In the genomic region with DNA sequence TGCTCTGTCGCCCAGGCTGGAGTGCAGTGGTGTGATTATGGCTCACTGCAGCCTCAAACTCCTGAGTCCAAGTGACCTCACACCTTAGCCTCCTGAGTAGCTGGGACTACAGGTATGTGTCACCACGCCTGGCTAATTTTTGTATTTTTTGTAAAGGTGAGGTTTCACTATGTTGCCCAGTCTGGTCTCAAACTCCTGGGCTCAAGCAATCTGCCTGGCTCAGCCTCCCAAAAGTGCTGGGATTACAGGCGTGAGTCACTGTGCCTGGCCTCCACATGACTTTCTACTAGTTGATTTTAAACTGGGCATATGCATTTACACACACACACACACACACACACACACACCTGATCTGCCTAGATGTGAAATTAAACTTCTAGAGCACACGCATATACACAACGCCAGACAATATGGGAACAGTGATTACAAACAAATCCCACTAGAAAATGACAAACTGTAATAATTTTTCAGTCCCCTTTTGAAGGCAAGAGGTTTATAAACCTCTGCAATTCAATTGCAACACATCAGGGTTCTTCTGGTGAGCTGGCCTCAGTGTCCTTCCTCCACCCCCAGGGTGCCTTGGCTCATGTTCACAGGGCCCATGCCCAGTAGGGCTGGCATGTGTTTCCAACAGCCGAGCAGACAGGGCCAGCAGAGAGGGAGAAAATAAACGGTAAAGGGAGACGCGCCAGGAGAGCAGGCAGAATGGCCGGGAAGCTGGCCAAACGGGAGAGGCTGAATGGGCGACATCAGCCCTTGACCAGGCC, we compare ENCODE assay signal across 8 cellular contexts. TPM values are rescaled to one million over a fixed set of nuclear protein-coding genes. Genes with fewer than 3 reads are reported as not detected.
DNase-seq lines count a peak whose midpoint lies in the region; ATAC-seq and TF ChIP-seq lines count a peak whose summit lies in the region.

No MANE protein-coding gene starts in this region.

- H3K4me1 ChIP-seq in right lobe of liver: peaks cover 0 to 26% (median 13%) of the 10 kb centered on the region in 4 donors
- peaks cover 19 to 30% of the 10 kb centered on the region in 2 donors for H3K4me1 ChIP-seq in thyroid gland

- H3K4me3 ChIP-seq in right lobe of liver (no peak overlapping the region), thyroid gland (replicated peaks in 1 of 3) (no peak overlapping the region)

- DNase-seq in LHCN-M2 (ENCODE audit: low read depth) (peak; percentile 62), cerebellar cortex (ENCODE audit: low spot score) (peak; percentile 86), right lobe of liver (peak; percentile 88 to 97 (median 95)), thyroid gland (peak; percentile 93 to 96), NCI-H526 (lab: John Stamatoyannopoulos, UW) (no peak)
- no peak for DNase-seq in naive thymus-derived CD8-positive, alpha-beta T cell

- peaks cover 0 to 9% (median 3%) of the 10 kb centered on the region in 5 donors for H3K27me3 Mint-ChIP-seq in naive thymus-derived CD8-positive, alpha-beta T cell

- 62% methylated on average over 10 of the region's 12 CpGs for WGBS in right lobe of liver (ENCODE audit: insufficient coverage, low coverage, low lambda C conversion rate, missing lambda C conversion rate)
- 42 to 44% methylated on average over 12 of the region's 12 CpGs for WGBS in thyroid gland, 2 donors

- H3K36me3 ChIP-seq in right lobe of liver (no peaks in the 10 kb centered on the region), thyroid gland (no peaks in the 10 kb centered on the region)

- intact Hi-C loops in right lobe of liver (cut with DNase I): no loop called here
- intact Hi-C loops in thyroid gland (cut with DNase I): no loop called here

- POLR2A ChIA-PET in naive thymus-derived CD8-positive, alpha-beta T cell (lab: Charles Lee): no interaction called here

- H3K27me3 ChIP-seq in right lobe of liver: no peaks in the 10 kb centered on the region
- no peaks in the 10 kb centered on the region for H3K27me3 ChIP-seq in thyroid gland

- no peak overlapping the region for H3K4me3 Mint-ChIP-seq in naive thymus-derived CD8-positive, alpha-beta T cell

- no peaks in the 10 kb centered on the region for H3K4me1 Mint-ChIP-seq in naive thymus-derived CD8-positive, alpha-beta T cell

- H3K9me3 ChIP-seq in right lobe of liver (no peaks in the 10 kb centered on the region), thyroid gland (no peaks in the 10 kb centered on the region)

- TF ChIP-seq POLR2A in right lobe of liver (IDR thresholded peaks at IDR 0.05) (no peak), thyroid gland (IDR thresholded peaks at IDR 0.05) (peak in 1 of 2 donors; percentile 22)

- H3K27ac ChIP-seq in right lobe of liver (peak overlapping the region; percentile 31 to 70 (median 63)), thyroid gland (peak overlapping the region; percentile 79 to 83 (median 79))

- TF ChIP-seq CTCF in right lobe of liver (IDR thresholded peaks at IDR 0.05): peak in 1 of 4 donors; percentile 17
- peak in 1 of 6 experiments; percentile 13 for TF ChIP-seq CTCF in thyroid gland (IDR thresholded peaks at IDR 0.05)

- H3K36me3 Mint-ChIP-seq in naive thymus-derived CD8-positive, alpha-beta T cell: no peaks in the 10 kb centered on the region

- ATAC-seq in right lobe of liver (peak; percentile 85 to 98 (median 98)), HG02610 (IDR thresholded peaks at IDR 0.05; ENCODE audit: unreplicated experiment) (no peak), HG03135 (IDR thresholded peaks at IDR 0.05; ENCODE audit: unreplicated experiment) (no peak)
- ATAC-seq in naive thymus-derived CD8-positive, alpha-beta T cell: no peak

- no peaks in the 10 kb centered on the region for H3K9me3 Mint-ChIP-seq in naive thymus-derived CD8-positive, alpha-beta T cell

- no peak overlapping the region for H3K27ac Mint-ChIP-seq in naive thymus-derived CD8-positive, alpha-beta T cell

RNA-seq across cellular contexts. Expression of a gene that starts 31.2 kb away (rescaled TPM):
- 0.06 and 0.90 TPM in 2 replicates for total RNA-seq in LHCN-M2 (2014; rRNA removed)
- polyA plus RNA-seq in LHCN-M2 (2012): 0.02 TPM
- total RNA-seq in right lobe of liver: 10 to 100 TPM in 2 of 6 experiments, 1 to 10 TPM in 4; 6.6 to 11.1 (median 8.5) TPM
- 10 to 100 TPM; 14.3 to 18.1 (median 17.7) TPM for total RNA-seq in thyroid gland
- total RNA-seq in naive thymus-derived CD8-positive, alpha-beta T cell: 10 to 100 TPM in 1 of 2 experiments, 1 to 10 TPM in 1; 9.4 to 12.0 TPM
- 1 to 10 TPM in 2 of 3 donors, under 1 TPM in 1; 0.49 to 2.0 (median 1.4) TPM for polyA plus RNA-seq in naive thymus-derived CD8-positive, alpha-beta T cell

RNA-seq across cellular contexts. Expression of a gene that starts 32.2 kb away (rescaled TPM):
- total RNA-seq in LHCN-M2 (2014; rRNA removed) (9.7 and 14.5 TPM in 2 replicates), right lobe of liver (1 to 10 TPM in 1 of 6 experiments, under 1 TPM in 5; 0.31 to 1.4 (median 0.60) TPM), thyroid gland (10 to 100 TPM in 3 of 4 donors, 1 to 10 TPM in 1; 6.6 to 15.7 (median 13.1) TPM)
- 12.1 TPM for polyA plus RNA-seq in LHCN-M2 (2012)
- total RNA-seq in naive thymus-derived CD8-positive, alpha-beta T cell: 10 to 100 TPM; 77.4 to 89.9 TPM
- 10 to 100 TPM; 33.5 to 51.5 (median 39.9) TPM for polyA plus RNA-seq in naive thymus-derived CD8-positive, alpha-beta T cell

Comparison
In these comparisons a context has a peak if more than half of its experiments do, and no peak if none do; other contexts are left out.
1. DNase-seq: peak in LHCN-M2 (single experiment), cerebellar cortex (single experiment), right lobe of liver (3 of 3) and thyroid gland (2 of 2); none in NCI-H526 (0 of 2) and naive thymus-derived CD8-positive, alpha-beta T cell (0 of 10).
2. ATAC-seq: peak in right lobe of liver (4 of 4); none in HG02610 (single experiment), naive thymus-derived CD8-positive, alpha-beta T cell (0 of 2) and HG03135 (single experiment).